ENCODE assay signal across 25 cellular contexts in genomic region chr17:57327176-57327970, GRCh38.
DNase-seq lines count a peak whose midpoint lies in the region; TF ChIP-seq lines count a peak whose summit lies in the region.
"Had no signal": no experiment of that assay in that cellular context is flagged by ENCODE, and none has a peak within 500 bp of the region (broad histone marks: within the 10 kb centered on the region; RNA-seq: fewer than 3 reads in every experiment).

No MANE protein-coding gene starts in this region.

- H3K4me3 Mint-ChIP-seq in activated CD4-positive, alpha-beta T cell treated with anti-CD3 and anti-CD28 coated beads, Interleukin-2, amount 10 ng/mL, durations not matched to agents 24 days and 14 days, result no peak overlapping the region
- H3K4me3 Mint-ChIP-seq in nephron progenitor cell, result no peak overlapping the region
- H3K4me3 Mint-ChIP-seq: CD4-positive, CD25-positive, alpha-beta regulatory T cell; IgD-negative memory B cell; naive thymus-derived CD8-positive, alpha-beta T cell had no signal

- DNase-seq in activated CD4-positive, alpha-beta T cell treated with anti-CD3 and anti-CD28 coated beads, Interleukin-2, amount 10 ng/mL, durations not matched to agents 24 days and 14 days, result no peak
- no peak for DNase-seq in activated CD4-positive, alpha-beta T cell treated with anti-CD3 and anti-CD28 coated beads, Interleukin-2, amount 50 U/mL, for 1 hour
- DNase-seq in stimulated activated CD4-positive, alpha-beta T cell treated with anti-CD3 and anti-CD28 coated beads, Interleukin-1b, Interleukin-23, amount 100 ng/mL, for 48 hours, result peak; percentile 12
- no peak for DNase-seq in stimulated activated CD4-positive, alpha-beta T cell treated with anti-CD3 and anti-CD28 coated beads, Interleukin-4, amount 100 ng/mL, for 24 hours
- no peak for DNase-seq in nephron progenitor cell
- DNase-seq in NCI-H128 (lab: John Stamatoyannopoulos, UW; ENCODE audit: unreplicated experiment), result no peak
- no peak for DNase-seq in caudate nucleus (lab: John Stamatoyannopoulos, UW)
- DNase-seq in NCI-H1417 treated with DMSO at 0.1 percent for 48 hours (lab: John Stamatoyannopoulos, UW), result no peak
- DNase-seq: activated CD8-positive, alpha-beta memory T cell treated with anti-CD3 and anti-CD28 coated beads, Interleukin-2, amount 50 U/mL, for 4 hours; AML-193; amygdala; CD4-positive, CD25-positive, alpha-beta regulatory T cell; GM23248; kidney glomerular epithelial cell; naive thymus-derived CD8-positive, alpha-beta T cell; NCI-H1092 treated with DMSO at 0.1 percent for 48 hours; NCI-H187 treated with DMSO at 0.1 percent for 48 hours; NCI-H2171; retina; SIG-M5; thyroid gland; uterus had no signal

- peaks cover 43% of the 10 kb centered on the region for H3K36me3 Mint-ChIP-seq in activated CD4-positive, alpha-beta T cell treated with anti-CD3 and anti-CD28 coated beads, Interleukin-2, amount 10 ng/mL, durations not matched to agents 24 days and 14 days (ENCODE audit: low read depth)
- H3K36me3 Mint-ChIP-seq in nephron progenitor cell (ENCODE audit: low read depth), result peaks cover 73% of the 10 kb centered on the region

- intact Hi-C loops in activated CD4-positive, alpha-beta T cell treated with anti-CD3 and anti-CD28 coated beads, Interleukin-2, amount 10 ng/mL, durations not matched to agents 24 days and 14 days (cut with micrococcal nuclease), result no loop called here

- H3K27ac ChIP-seq in caudate nucleus (ENCODE audit: low read depth, low read length), result no peak overlapping the region
- H3K27ac ChIP-seq: breast epithelium, gastroesophageal sphincter, GM23248, thyroid gland, uterus had no signal

- no peaks in the 10 kb centered on the region for H3K9me3 Mint-ChIP-seq in activated CD4-positive, alpha-beta T cell treated with anti-CD3 and anti-CD28 coated beads, Interleukin-2, amount 10 ng/mL, durations not matched to agents 24 days and 14 days
- H3K9me3 Mint-ChIP-seq in nephron progenitor cell, result no peaks in the 10 kb centered on the region
- H3K9me3 Mint-ChIP-seq: IgD-negative memory B cell; naive thymus-derived CD8-positive, alpha-beta T cell had no signal

- peaks cover 43% of the 10 kb centered on the region for H3K4me1 Mint-ChIP-seq in activated CD4-positive, alpha-beta T cell treated with anti-CD3 and anti-CD28 coated beads, Interleukin-2, amount 10 ng/mL, durations not matched to agents 24 days and 14 days
- H3K4me1 Mint-ChIP-seq in nephron progenitor cell, result peaks cover 76% of the 10 kb centered on the region

- peak overlapping the region; percentile 74 for H3K27ac Mint-ChIP-seq in activated CD4-positive, alpha-beta T cell treated with anti-CD3 and anti-CD28 coated beads, Interleukin-2, amount 10 ng/mL, durations not matched to agents 24 days and 14 days
- H3K27ac Mint-ChIP-seq in nephron progenitor cell, result peak overlapping the region; percentile 81
- H3K27ac Mint-ChIP-seq: CD4-positive, CD25-positive, alpha-beta regulatory T cell; IgD-negative memory B cell had no signal

- no peaks in the 10 kb centered on the region for H3K27me3 Mint-ChIP-seq in activated CD4-positive, alpha-beta T cell treated with anti-CD3 and anti-CD28 coated beads, Interleukin-2, amount 10 ng/mL, durations not matched to agents 24 days and 14 days
- peaks cover 6% of the 10 kb centered on the region for H3K27me3 Mint-ChIP-seq in nephron progenitor cell (ENCODE audit: low read depth, poor library complexity)
- H3K27me3 Mint-ChIP-seq: CD4-positive, CD25-positive, alpha-beta regulatory T cell; IgD-negative memory B cell; naive thymus-derived CD8-positive, alpha-beta T cell had no signal

- TF ChIP-seq CTCF in nephron progenitor cell (IDR thresholded peaks at IDR 0.05), result no peak
